5 cellular contexts compared by ENCODE assay signal in genomic region chr5:35466746-35467145, GRCh38.
"Had no signal": no experiment of that assay in that cellular context is flagged by ENCODE, and none has a peak within 500 bp of the region (broad histone marks: within the 10 kb centered on the region; RNA-seq: fewer than 3 reads in every experiment).

No MANE protein-coding gene starts in this region.

- ATAC-seq: HepG2, K562 had no signal

- H3K4me3 ChIP-seq: K562 had no signal

- DNase-seq: IMR-90, KBM-7 had no signal

- H3K27ac ChIP-seq: HL-60 had no signal
